ENCODE assay signal across 18 cellular contexts in the genomic region with DNA sequence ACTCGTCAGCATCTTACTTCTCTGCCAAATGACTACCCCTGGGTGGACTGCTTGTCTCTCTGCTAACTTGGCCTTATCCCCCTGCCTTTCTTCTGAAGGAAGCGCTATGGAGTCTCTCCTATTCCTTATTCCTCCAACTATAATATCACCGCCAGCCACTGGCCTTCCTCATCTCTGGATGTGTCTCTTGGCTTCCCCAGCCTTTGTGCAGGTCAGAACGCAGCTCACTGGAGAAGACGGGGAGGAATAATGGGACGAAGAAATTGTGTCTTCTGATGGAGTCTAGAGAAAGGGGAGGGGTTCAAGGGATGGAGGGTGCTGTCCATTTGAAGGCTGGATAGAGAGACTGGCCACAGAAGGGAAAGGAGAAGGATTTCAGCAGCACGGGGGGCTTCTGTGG. TPM values are rescaled to one million over a fixed set of nuclear protein-coding genes. Genes with fewer than 3 reads are reported as not detected.
DNase-seq lines count a peak whose midpoint lies in the region; ATAC-seq and TF ChIP-seq lines count a peak whose summit lies in the region.
"Had no signal": no experiment of that assay in that cellular context is flagged by ENCODE, and none has a peak within 500 bp of the region (broad histone marks: within the 10 kb centered on the region; RNA-seq: fewer than 3 reads in every experiment).

No MANE protein-coding gene starts in this region.

- in situ Hi-C loops in GM23248 (cut with MboI) = no loop called here

- H3K4me2 ChIP-seq in GM23248 (ENCODE audit: unreplicated experiment) = no peak overlapping the region
- H3K4me2 ChIP-seq: PC-9 had no signal

- H3K9ac ChIP-seq in GM23248 = no peak overlapping the region

- H3K4me1 ChIP-seq in GM23248 (ENCODE audit: insufficient read depth) = peaks cover 28% of the 10 kb centered on the region
- H3K4me1 ChIP-seq in ascending aorta = peaks cover 6 to 28% of the 10 kb centered on the region in 2 donors
- H3K4me1 ChIP-seq: SJSA1 had no signal

- no peak for TF ChIP-seq CTCF in ascending aorta (IDR thresholded peaks at IDR 0.05)

- H3K9me2 ChIP-seq in GM23248 (ENCODE audit: insufficient read depth) = no peaks in the 10 kb centered on the region

- no peak overlapping the region for H3K4me3 ChIP-seq in GM23248
- no peak overlapping the region for H3K4me3 ChIP-seq in ascending aorta
- H3K4me3 ChIP-seq: PC-9, SJSA1 had no signal

- no peaks in the 10 kb centered on the region for H3K27me3 ChIP-seq in GM23248 (replicated peaks; ENCODE audit: insufficient read depth)
- no peaks in the 10 kb centered on the region for H3K27me3 ChIP-seq in ascending aorta
- H3K27me3 ChIP-seq: BE2C, SJSA1 had no signal

- 0 out of 2 replicates have a peak, but pooled peaks cover 15% of the 10 kb centered on the region for H3K36me3 ChIP-seq in GM23248 (ENCODE audit: low read depth)
- H3K36me3 ChIP-seq in ascending aorta = peaks cover 0 to 7% of the 10 kb centered on the region in 2 donors
- H3K36me3 ChIP-seq: BE2C, SJSA1 had no signal

- 72 to 83% methylated on average over 7 of the region's 7 CpGs for WGBS in GM23248 (ENCODE audit: low coverage in 1 of 2, low lambda C conversion rate in 2 of 2, missing lambda C conversion rate in 2 of 2), 2 experiments

- H3F3A ChIP-seq in GM23248 (ENCODE audit: insufficient read depth) = peaks cover 25% of the 10 kb centered on the region

- no peak for ATAC-seq in left lobe of liver

- H3K9me3 ChIP-seq in GM23248 (ENCODE audit: low read depth) (no peaks in the 10 kb centered on the region), ascending aorta (no peaks in the 10 kb centered on the region)
- H3K9me3 ChIP-seq: BE2C, SJSA1 had no signal

- H2AFZ ChIP-seq in GM23248 = no peak overlapping the region
- H2AFZ ChIP-seq: PC-9 had no signal

- H3K27ac ChIP-seq in GM23248 (peak overlapping the region; percentile 36), ascending aorta (peak overlapping the region; percentile 8 to 63)
- H3K27ac ChIP-seq: PC-9, SJSA1 had no signal

- H4K20me1 ChIP-seq in GM23248 (ENCODE audit: insufficient read depth) = peaks cover 9% of the 10 kb centered on the region; the same call in 1 of the 2 replicates

- peaks cover 97% of the 10 kb centered on the region for H3K79me2 ChIP-seq in GM23248 (ENCODE audit: insufficient read depth)

- DNase-seq in GM23248 (no peak), ascending aorta (ENCODE audit: low spot score in 2 of 2) (no peak), left lobe of liver (ENCODE audit: low spot score) (peak; percentile 5), ureter (ENCODE audit: low spot score) (peak; percentile 22), NCI-H510A (lab: John Stamatoyannopoulos, UW) (no peak), NCI-H146 (lab: John Stamatoyannopoulos, UW) (no peak)
- no peak for DNase-seq in stimulated activated naive CD4-positive, alpha-beta T cell treated with Interleukin-2 at 50 U/mL for 16 hours (lab: John Stamatoyannopoulos, UW)
- DNase-seq: BE2C; CD4-positive, CD25-positive, alpha-beta regulatory T cell; EL; NCI-H1417; NCI-H187; NCI-H446; NCI-H526 treated with DMSO at 0.1 percent for 48 hours; PC-9; RPMI8226 had no signal

- intact Hi-C loops in ascending aorta (cut with DNase I) = no loop called here

RNA-seq across cellular contexts. Expression of a gene that starts 16.9 kb away (rescaled TPM):
- 352 and 408 TPM in 2 replicates for total RNA-seq in GM23248 (2014; rRNA removed; shearing (Covaris generic))
- 312 TPM in 2 replicates for polyA plus RNA-seq in GM23248 (2016; fragmentation: Nextera tagmentation; extraction: Ambion mirVana)
- 136 TPM for total RNA-seq in ascending aorta
- 0.88 TPM for total RNA-seq in left lobe of liver
- 22.8 TPM for total RNA-seq in ureter
- total RNA-seq: CD4-positive, CD25-positive, alpha-beta regulatory T cell had no signal
- polyA plus RNA-seq: IgD-negative memory B cell had no signal

Comparison
In these comparisons a context has a peak if more than half of its experiments do, and no peak if none do; other contexts are left out.
1. DNase-seq: peak in left lobe of liver (single experiment) and ureter (single experiment); none in GM23248 (single experiment), ascending aorta (0 of 2), stimulated activated naive CD4-positive, alpha-beta T cell treated with Interleukin-2 at 50 U/mL for 16 hours (single experiment), NCI-H510A (single experiment) and NCI-H146 (single experiment).
2. RNA of a gene that starts 16.9 kb away (total RNA-seq): 352 to 408 TPM in GM23248, 136 TPM in ascending aorta (single experiment) and 22.8 TPM in ureter (single experiment); 0.88 TPM in left lobe of liver (single experiment); every median in the first group is over 10 times any median in the second.